Comparison of ENCODE assay signal across 1 cellular context in the genomic region with DNA sequence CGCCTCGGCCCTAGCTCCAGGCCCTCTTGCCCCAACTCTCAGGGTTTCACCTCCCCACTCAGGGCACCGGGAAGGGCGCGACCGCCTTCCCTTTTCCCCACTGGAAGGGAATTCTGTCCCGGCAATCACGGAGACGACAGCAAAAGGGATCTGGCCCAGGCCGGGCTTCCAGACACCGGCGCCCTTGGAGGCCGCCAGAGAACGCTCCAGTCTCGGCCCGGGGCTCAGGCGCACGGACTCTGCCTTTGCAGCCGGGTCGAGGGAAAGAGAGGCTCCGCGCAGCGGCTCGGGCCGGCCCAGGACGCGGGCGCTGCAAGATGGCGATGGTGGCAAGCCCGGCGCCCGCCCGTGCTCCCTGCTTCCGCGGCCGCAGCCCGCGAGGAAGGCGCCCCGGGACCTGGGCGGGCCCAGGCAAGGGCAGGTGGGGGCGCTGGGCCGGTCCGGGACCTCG.
TF ChIP-seq lines count a peak whose summit lies in the region.

No MANE protein-coding gene starts in this region.

TF ChIP-seq in endothelial cell of umbilical vein, 7 proteins besides CTCF, POLR2A, EP300 and RAD21 (continued from another document):
- TF ChIP-seq GATA2 (IDR thresholded peaks at IDR 0.05; ENCODE audit: insufficient read depth, insufficient read length, low read depth, low read length), result no peak
- no peak for TF ChIP-seq JUN (IDR thresholded peaks at IDR 0.05; ENCODE audit: borderline replicate concordance, insufficient read depth, insufficient read length, low read depth)
- TF ChIP-seq, protein P1, sequence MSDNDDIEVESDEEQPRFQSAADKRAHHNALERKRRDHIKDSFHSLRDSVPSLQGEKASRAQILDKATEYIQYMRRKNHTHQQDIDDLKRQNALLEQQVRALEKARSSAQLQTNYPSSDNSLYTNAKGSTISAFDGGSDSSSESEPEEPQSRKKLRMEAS (IDR thresholded peaks at IDR 0.05; ENCODE audit: insufficient read depth, insufficient read length), result no peak
- TF ChIP-seq EZH2 (IDR thresholded peaks at IDR 0.05; ENCODE audit: borderline replicate concordance, low read depth, low read length, severe bottlenecking), result no peak
TF ChIP-seq in endothelial cell of umbilical vein: peak in this region for 0.
